In the genomic region with DNA sequence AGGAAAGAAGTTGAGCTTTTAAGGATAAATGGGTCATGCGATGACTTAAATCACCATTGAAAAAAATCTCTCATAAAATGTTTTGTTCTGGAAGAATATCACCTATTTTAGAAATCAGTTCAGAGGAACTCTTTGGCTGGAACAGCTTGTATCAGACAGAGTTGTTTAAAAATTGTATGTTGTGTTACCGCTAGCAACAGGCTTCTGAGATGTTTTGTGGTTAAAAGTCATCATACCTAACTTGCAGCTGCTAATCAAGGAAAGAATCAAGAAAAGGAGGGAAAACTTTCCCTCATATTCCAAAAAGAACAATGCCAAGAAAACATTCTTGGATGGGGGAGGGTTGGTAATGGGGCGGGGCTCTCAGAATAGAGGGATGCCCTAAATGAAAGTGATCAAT, we compare ENCODE assay signal across 20 cellular contexts.
A peak's percentile ranks its signal among the peaks of the same experiment; 100 is the strongest.
DNase-seq lines count a peak whose midpoint lies in the region; TF ChIP-seq lines count a peak whose summit lies in the region.
"Had no signal": no experiment of that assay in that cellular context is flagged by ENCODE, and none has a peak within 500 bp of the region (broad histone marks: within the 10 kb centered on the region; RNA-seq: fewer than 3 reads in every experiment).

No MANE protein-coding gene starts in this region.

- H3K36me3 Mint-ChIP-seq in chondrocyte (ENCODE audit: low read depth), result no peaks in the 10 kb centered on the region
- H3K36me3 Mint-ChIP-seq: activated CD4-positive, alpha-beta memory T cell treated with anti-CD3 and anti-CD28 coated beads for 36 hours; CD14-positive monocyte; IgD-negative memory B cell; type B pancreatic cell had no signal

- intact Hi-C loops in tibial artery (cut with DNase I; ENCODE audit: low total_unique reads), result no loop called here

- H3K9me3 Mint-ChIP-seq in chondrocyte (ENCODE audit: low read depth), result no peaks in the 10 kb centered on the region
- H3K9me3 Mint-ChIP-seq: activated CD4-positive, alpha-beta memory T cell treated with anti-CD3 and anti-CD28 coated beads for 36 hours; CD14-positive monocyte; IgD-negative memory B cell; type B pancreatic cell had no signal

- peak overlapping the region; percentile 71 for H3K27ac Mint-ChIP-seq in chondrocyte (ENCODE audit: unreplicated experiment)
- H3K27ac Mint-ChIP-seq: activated CD4-positive, alpha-beta memory T cell treated with anti-CD3 and anti-CD28 coated beads for 36 hours; CD14-positive monocyte; IgD-negative memory B cell; type B pancreatic cell had no signal

- H3K9me3 ChIP-seq in tibial artery, result no peaks in the 10 kb centered on the region
- H3K9me3 ChIP-seq: ovary had no signal

- no peak for TF ChIP-seq CTCF in chondrocyte (IDR thresholded peaks at IDR 0.05)
- no peak for TF ChIP-seq CTCF in tibial artery (IDR thresholded peaks at IDR 0.05)

- DNase-seq in DMS79 treated with DMSO at 0.1 percent for 48 hours (lab: John Stamatoyannopoulos, UW) (peak; percentile 17), DMS79 (lab: John Stamatoyannopoulos, UW) (no peak), chondrocyte (ENCODE audit: low spot score) (no peak), kidney tubule cell (ENCODE audit: low spot score) (peak; percentile 49), tibial artery (no peak), anterior cingulate cortex (lab: John Stamatoyannopoulos, UW) (no peak)
- no peak for DNase-seq in activated effector memory CD4-positive, alpha-beta T cell treated with anti-CD3 and anti-CD28 coated beads, Interleukin-2, amount 50 U/mL, for 16 hours
- DNase-seq in stimulated activated CD4-positive, alpha-beta T cell treated with anti-CD3 and anti-CD28 coated beads, Interleukin-1b, Interleukin-23, amount 100 ng/mL, for 48 hours, result no peak
- DNase-seq: activated CD4-positive, alpha-beta memory T cell treated with anti-CD3 and anti-CD28 coated beads for 36 hours; cortex of kidney; hypothalamus; NCI-H1105; NCI-H2107; ovary; PC-3; stimulated activated naive CD4-positive, alpha-beta T cell treated with Interleukin-2 at 50 U/mL for 16 hours had no signal

- H3K27me3 ChIP-seq in tibial artery, result no peaks in the 10 kb centered on the region
- H3K27me3 ChIP-seq: ovary had no signal

- H3K27me3 Mint-ChIP-seq in chondrocyte (ENCODE audit: low read depth), result no peaks in the 10 kb centered on the region
- H3K27me3 Mint-ChIP-seq: IgD-negative memory B cell, type B pancreatic cell had no signal

- H3K4me3 ChIP-seq in tibial artery, result no peak overlapping the region
- H3K4me3 ChIP-seq: ovary had no signal

- H3K27ac ChIP-seq in tibial artery, result peak overlapping the region; percentile 57 to 78
- H3K27ac ChIP-seq: 22Rv1, ovary had no signal

- H3K4me1 ChIP-seq in tibial artery, result peaks cover 0 to 74% (median 45%) of the 10 kb centered on the region in 4 donors

- no peak overlapping the region for H3K4me3 Mint-ChIP-seq in chondrocyte (ENCODE audit: unreplicated experiment)
- H3K4me3 Mint-ChIP-seq: activated CD4-positive, alpha-beta memory T cell treated with anti-CD3 and anti-CD28 coated beads for 36 hours; CD14-positive monocyte; IgD-negative memory B cell; type B pancreatic cell had no signal

- H3K36me3 ChIP-seq in tibial artery, result no peaks in the 10 kb centered on the region
- H3K36me3 ChIP-seq: ovary had no signal

- peaks cover 70% of the 10 kb centered on the region for H3K4me1 Mint-ChIP-seq in chondrocyte (ENCODE audit: low read depth)

Comparison
In these comparisons a context has a peak if more than half of its experiments do, and no peak if none do; other contexts are left out.
1. DNase-seq: peak in DMS79 treated with DMSO at 0.1 percent for 48 hours (single experiment) and kidney tubule cell (single experiment); none in DMS79 (single experiment), chondrocyte (single experiment), tibial artery (0 of 2), activated effector memory CD4-positive, alpha-beta T cell treated with anti-CD3 and anti-CD28 coated beads, Interleukin-2, amount 50 U/mL, for 16 hours (single experiment), stimulated activated CD4-positive, alpha-beta T cell treated with anti-CD3 and anti-CD28 coated beads, Interleukin-1b, Interleukin-23, amount 100 ng/mL, for 48 hours (single experiment) and anterior cingulate cortex (0 of 58).